8 cellular contexts compared by ENCODE assay signal in genomic region chr1:1639368-1639767, GRCh38. TPM values are rescaled to one million over a fixed set of nuclear protein-coding genes. Genes with fewer than 3 reads are reported as not detected.
DNase-seq lines count a peak whose midpoint lies in the region; ATAC-seq and TF ChIP-seq lines count a peak whose summit lies in the region.
"Not testable (repeated sequence)": the region's sequence is repeated elsewhere in the genome, so short reads cannot be mapped to it uniquely, and the experiment has no call there.
"Had no signal": no experiment of that assay in that cellular context is flagged by ENCODE, and none has a peak within 500 bp of the region (broad histone marks: within the 10 kb centered on the region; RNA-seq: fewer than 3 reads in every experiment).

No MANE protein-coding gene starts in this region.

- H3K9me3 ChIP-seq in sigmoid colon; aorta (ENCODE audit: control insufficient read depth, low read length): not testable (repeated sequence)

- H3K4me3 Mint-ChIP-seq in chondrocyte (ENCODE audit: unreplicated experiment) = not testable (repeated sequence)

- not testable (repeated sequence) for ATAC-seq in left lobe of liver; aorta (ENCODE audit: low FRiP score)

- not testable (repeated sequence) for H3K4me3 ChIP-seq in sigmoid colon; aorta (ENCODE audit: low read length in 2 of 2)

- TF ChIP-seq POLR2A in sigmoid colon (IDR thresholded peaks at IDR 0.05) = not testable (repeated sequence)

- not testable (repeated sequence) for TF ChIP-seq CTCF in chondrocyte (IDR thresholded peaks at IDR 0.05); sigmoid colon (IDR thresholded peaks at IDR 0.05)

- H3K27ac Mint-ChIP-seq in chondrocyte (ENCODE audit: unreplicated experiment) = not testable (repeated sequence)

- not testable (repeated sequence) for H3K27me3 ChIP-seq in sigmoid colon; aorta (ENCODE audit: control insufficient read depth in 1 of 2, insufficient read depth in 2 of 2, low read length in 1 of 2)

- not testable (repeated sequence) for H3K27ac ChIP-seq in sigmoid colon; aorta (ENCODE audit: low read depth in 1 of 2, low read length in 2 of 2)

- H3K4me1 Mint-ChIP-seq in chondrocyte (ENCODE audit: low read depth) = not testable (repeated sequence)

- TF ChIP-seq EP300 in sigmoid colon (IDR thresholded peaks at IDR 0.05) = not testable (repeated sequence)

- H3K36me3 Mint-ChIP-seq in chondrocyte (ENCODE audit: low read depth) = not testable (repeated sequence)

- H3K27me3 Mint-ChIP-seq in chondrocyte (ENCODE audit: low read depth) = not testable (repeated sequence)

- intact Hi-C loops in sigmoid colon (cut with DNase I); aorta (cut with DNase I): not testable (repeated sequence)

- 95 to 97% methylated on average over 16 of the region's 16 CpGs for WGBS in sigmoid colon, 2 donors
- 91 to 95% methylated on average over 12 to 16 of the region's 16 CpGs for WGBS in aorta, 2 donors

- H3K4me1 ChIP-seq in sigmoid colon; aorta (ENCODE audit: control insufficient read depth in 1 of 2, insufficient read depth in 2 of 2, low read length in 2 of 2): not testable (repeated sequence)

- peaks cover 4 to 26% (median 18%) of the 10 kb centered on the region in 4 donors for H3K36me3 ChIP-seq in sigmoid colon
- not testable (repeated sequence) for H3K36me3 ChIP-seq in aorta (ENCODE audit: control insufficient read depth in 1 of 2, insufficient read depth in 2 of 2, low read length in 1 of 2)

- not testable (repeated sequence) for H3K9me3 Mint-ChIP-seq in chondrocyte (ENCODE audit: low read depth)

- peak; percentile 55 for DNase-seq in activated effector memory CD4-positive, alpha-beta T cell treated with anti-CD3 and anti-CD28 coated beads, Interleukin-2, amount 50 U/mL, for 16 hours
- DNase-seq in chondrocyte (ENCODE audit: low spot score) = peak; percentile 22
- DNase-seq in left lobe of liver (ENCODE audit: low spot score) = peak; percentile 11
- peak; percentile 74 for DNase-seq in mesenteric fat pad (ENCODE audit: low spot score)
- DNase-seq in sigmoid colon = peak; percentile 47
- DNase-seq in aorta = peak; percentile 17 to 49

RNA-seq across cellular contexts. Expression of gene MMP23B, which starts 7.4 kb away (rescaled TPM):
- total RNA-seq in chondrocyte = 18.3 to 71.4 TPM (median 68.7 TPM) in 3 replicates
- total RNA-seq in left lobe of liver = 1.6 TPM
- 17.2 TPM for total RNA-seq in mesenteric fat pad
- 10 to 100 TPM in 2 of 4 donors, 1 to 10 TPM in 2; 1.8 to 58.7 (median 17.2) TPM for total RNA-seq in sigmoid colon
- polyA plus RNA-seq in sigmoid colon = 1 to 10 TPM; 2.2 to 3.6 (median 2.3) TPM
- total RNA-seq in aorta = 10 to 100 TPM; 15.5 to 74.5 TPM
- polyA plus RNA-seq in aorta = 100 to 1,000 TPM in 1 of 2 donors, 10 to 100 TPM in 1; 41.2 to 120 TPM
- total RNA-seq: A172, H4 had no signal

RNA-seq across cellular contexts. Expression of gene CDK11B, which starts 19.4 kb away (rescaled TPM):
- total RNA-seq in chondrocyte (21.1 to 24.2 TPM (median 21.8 TPM) in 3 replicates), left lobe of liver (8.7 TPM), mesenteric fat pad (20.8 TPM), sigmoid colon (10 to 100 TPM; 23.9 to 51.0 (median 27.8) TPM), aorta (10 to 100 TPM; 25.2 to 27.0 TPM)
- polyA plus RNA-seq in sigmoid colon (10 to 100 TPM; 30.0 to 38.4 (median 37.9) TPM), aorta (10 to 100 TPM; 42.3 to 44.7 TPM)

RNA-seq across cellular contexts. Expression of gene MIB2, which starts 24.1 kb away (rescaled TPM):
- total RNA-seq in chondrocyte = 73.8 to 86.7 TPM (median 76.4 TPM) in 3 replicates
- total RNA-seq in left lobe of liver = 65.1 TPM
- total RNA-seq in mesenteric fat pad = 37.9 TPM
- total RNA-seq in sigmoid colon = 10 to 100 TPM; 32.7 to 95.3 (median 53.6) TPM
- 10 to 100 TPM; 24.6 to 77.6 (median 33.3) TPM for polyA plus RNA-seq in sigmoid colon
- total RNA-seq in aorta = 10 to 100 TPM; 45.0 to 77.7 TPM
- polyA plus RNA-seq in aorta = 100 to 1,000 TPM in 1 of 2 donors, 10 to 100 TPM in 1; 20.4 to 220 TPM

RNA-seq across cellular contexts. Expression of gene FNDC10, which starts 39.4 kb away (rescaled TPM):
- total RNA-seq in chondrocyte (23.3 to 32.6 TPM (median 24.8 TPM) in 3 replicates), left lobe of liver (0.58 TPM), mesenteric fat pad (2.9 TPM), sigmoid colon (1 to 10 TPM in 3 of 4 donors, under 1 TPM in 1; 0.82 to 2.8 (median 1.6) TPM), aorta (1 to 10 TPM; 1.2 to 3.0 TPM)
- polyA plus RNA-seq in sigmoid colon (1 to 10 TPM; 1.2 to 3.5 (median 2.8) TPM), aorta (under 1 TPM; 0.38 to 0.50 TPM)
- total RNA-seq: A172 had no signal

RNA-seq across cellular contexts. Expression of gene SLC35E2B, which starts 53.2 kb away (rescaled TPM):
- total RNA-seq in chondrocyte (50.9 to 52.2 TPM (median 51.6 TPM) in 3 replicates), left lobe of liver (18.6 TPM), mesenteric fat pad (27.7 TPM), sigmoid colon (10 to 100 TPM; 25.0 to 78.1 (median 31.6) TPM), aorta (10 to 100 TPM; 25.2 to 53.5 TPM)
- polyA plus RNA-seq in sigmoid colon (10 to 100 TPM in 2 of 3 donors, 1 to 10 TPM in 1; 9.5 to 38.5 (median 12.0) TPM), aorta (10 to 100 TPM in 1 of 2 donors, 1 to 10 TPM in 1; 8.1 to 32.0 TPM)

Comparison
In these comparisons a context has a peak if more than half of its experiments do, and no peak if none do; other contexts are left out.
1. DNase-seq: peak in every context shown above with its lines; median percentile 74 in mesenteric fat pad; 55 in activated effector memory CD4-positive, alpha-beta T cell treated with anti-CD3 and anti-CD28 coated beads, Interleukin-2, amount 50 U/mL, for 16 hours; 47 in sigmoid colon; 33 in aorta; 22 in chondrocyte; 11 in left lobe of liver.